ENCODE assay signal across 16 cellular contexts in the genomic region with DNA sequence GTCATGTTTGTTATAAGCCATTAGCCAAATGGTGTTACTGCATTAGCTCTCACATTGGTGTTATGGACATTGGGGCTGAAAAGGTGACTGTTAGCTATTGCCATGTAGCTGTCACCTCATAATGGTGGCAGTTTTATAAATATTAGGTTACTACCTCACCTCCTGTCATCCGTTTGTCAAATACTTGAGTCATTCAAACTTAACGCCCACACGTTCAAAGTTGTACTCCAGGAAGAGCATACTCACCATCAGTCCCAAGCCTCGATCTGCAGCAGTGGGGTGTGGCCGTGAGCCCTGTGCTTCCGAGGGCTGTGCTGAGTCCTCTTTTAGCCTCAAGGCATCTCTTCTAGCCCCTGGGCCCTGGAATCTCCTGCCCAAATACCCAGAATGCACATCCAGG.
DNase-seq lines count a peak whose midpoint lies in the region; ATAC-seq and TF ChIP-seq lines count a peak whose summit lies in the region.
"Had no signal": no experiment of that assay in that cellular context is flagged by ENCODE, and none has a peak within 500 bp of the region (broad histone marks: within the 10 kb centered on the region; RNA-seq: fewer than 3 reads in every experiment).

No MANE protein-coding gene starts in this region.

- no peaks in the 10 kb centered on the region for H3K36me3 ChIP-seq in ACC112 (ENCODE audit: insufficient read depth, low read length)
- H3K36me3 ChIP-seq: BLaER1, HAP-1, right atrium auricular region, SJSA1 had no signal

- TF ChIP-seq CTCF in foreskin keratinocyte (conservative IDR thresholded peaks at IDR 0.05), result no peak

- H3K4me1 ChIP-seq in ACC112 (ENCODE audit: control insufficient read depth, insufficient read depth, low read length, unreplicated experiment), result peaks cover 20% of the 10 kb centered on the region
- peaks cover 26% of the 10 kb centered on the region for H3K4me1 ChIP-seq in foreskin keratinocyte
- H3K4me1 ChIP-seq: right atrium auricular region had no signal

- H3K27ac ChIP-seq in ACC112 (ENCODE audit: low read depth, low read length), result no peak overlapping the region
- H3K27ac ChIP-seq in foreskin keratinocyte, result no peak overlapping the region
- H3K27ac ChIP-seq: BLaER1, right atrium auricular region, SJSA1 had no signal

- ATAC-seq in foreskin keratinocyte (peak; percentile 81), HG03460 (IDR thresholded peaks at IDR 0.05; ENCODE audit: unreplicated experiment) (no peak)
- ATAC-seq: stimulated activated memory B cell treated with anti-CD40 and anti-IgM and Interleukin-4, amounts not matched to agents 10 μg/mL and 1 μg/mL and 100 μg/mL, for 72 hours had no signal

- DNase-seq in EL (peak; percentile 70), SW480 (ENCODE audit: low spot score) (peak; percentile 44), foreskin keratinocyte (peak; percentile 43 to 72), AML-193 (lab: John Stamatoyannopoulos, UW) (no peak), foreskin melanocyte (no peak), SW 1271 (lab: John Stamatoyannopoulos, UW) (no peak)
- DNase-seq: activated CD8-positive, alpha-beta memory T cell treated with anti-CD3 and anti-CD28 coated beads for 24 hours; activated naive CD4-positive, alpha-beta T cell treated with Interleukin-2 at 50 U/mL for 16 hours; effector memory CD4-positive, alpha-beta T cell had no signal

- H2AFZ ChIP-seq in ACC112 (ENCODE audit: low read length, unreplicated experiment), result peak overlapping the region; percentile 55

- no peaks in the 10 kb centered on the region for H3K27me3 ChIP-seq in ACC112 (ENCODE audit: insufficient read depth, low read length)
- H3K27me3 ChIP-seq in foreskin keratinocyte, result no peaks in the 10 kb centered on the region
- H3K27me3 ChIP-seq: BLaER1, right atrium auricular region, SJSA1 had no signal

- H3K4me3 ChIP-seq in ACC112 (ENCODE audit: low read depth, low read length), result no peak overlapping the region
- H3K4me3 ChIP-seq: BLaER1, HAP-1, right atrium auricular region, SJSA1 had no signal

- no peaks in the 10 kb centered on the region for H3K79me2 ChIP-seq in ACC112 (ENCODE audit: control insufficient read depth, insufficient read depth, low read length, unreplicated experiment)

Comparison
In these comparisons a context has a peak if more than half of its experiments do, and no peak if none do; other contexts are left out.
1. DNase-seq: peak in EL (single experiment), SW480 (single experiment) and foreskin keratinocyte (2 of 2); none in AML-193 (0 of 2), foreskin melanocyte (single experiment) and SW 1271 (0 of 2).